Comparison of ENCODE assay signal across 16 cellular contexts in genomic region chr5:107875834-107876233, GRCh38.
A peak's percentile ranks its signal among the peaks of the same experiment; 100 is the strongest.
DNase-seq lines count a peak whose midpoint lies in the region; ATAC-seq and TF ChIP-seq lines count a peak whose summit lies in the region.
"Had no signal": no experiment of that assay in that cellular context is flagged by ENCODE, and none has a peak within 500 bp of the region (broad histone marks: within the 10 kb centered on the region; RNA-seq: fewer than 3 reads in every experiment).

No MANE protein-coding gene starts in this region.

- H3K27ac Mint-ChIP-seq in brain (peak overlapping the region in 4 of 5 experiments; percentile 18 to 98 (median 54)), osteocyte (ENCODE audit: unreplicated experiment) (no peak overlapping the region)
- H3K27ac Mint-ChIP-seq: stimulated activated naive CD8-positive, alpha-beta T cell treated with anti-CD3 and anti-CD28 coated beads, Interleukin-15, Interleukin-2, amounts not matched to agents 100 ng/mL and 50 ng/mL, for 24 hours had no signal

- no peaks in the 10 kb centered on the region for H3K27me3 Mint-ChIP-seq in brain
- H3K27me3 Mint-ChIP-seq in osteocyte (ENCODE audit: unreplicated experiment), result no peaks in the 10 kb centered on the region
- H3K27me3 Mint-ChIP-seq: stimulated activated naive CD8-positive, alpha-beta T cell treated with anti-CD3 and anti-CD28 coated beads, Interleukin-15, Interleukin-2, amounts not matched to agents 100 ng/mL and 50 ng/mL, for 24 hours had no signal

- H3K36me3 Mint-ChIP-seq in brain, result no peaks in the 10 kb centered on the region
- peaks cover 9% of the 10 kb centered on the region for H3K36me3 Mint-ChIP-seq in osteocyte (ENCODE audit: unreplicated experiment)

- TF ChIP-seq CTCF in brain (conservative IDR thresholded peaks at IDR 0.05) (no peak), uterus (IDR thresholded peaks at IDR 0.05) (peak; percentile 15 to 48 (median 20)), osteocyte (IDR thresholded peaks at IDR 0.05) (no peak)

- H3K4me3 Mint-ChIP-seq in brain (peak overlapping the region in 1 of 5 experiments; percentile 25), osteocyte (ENCODE audit: unreplicated experiment) (no peak overlapping the region)
- H3K4me3 Mint-ChIP-seq: activated T-cell treated with anti-CD3 and anti-CD28 coated beads, Interleukin-2, amount 50 U/mL, for 4 hours; stimulated activated naive CD8-positive, alpha-beta T cell treated with anti-CD3 and anti-CD28 coated beads, Interleukin-15, Interleukin-2, amounts not matched to agents 100 ng/mL and 50 ng/mL, for 24 hours had no signal

- no peak for TF ChIP-seq POLR2A in uterus (IDR thresholded peaks at IDR 0.05)

- H3K36me3 ChIP-seq in uterus, result no peaks in the 10 kb centered on the region
- H3K36me3 ChIP-seq: breast epithelium had no signal

- H3K27me3 ChIP-seq in uterus, result no peaks in the 10 kb centered on the region
- H3K27me3 ChIP-seq: breast epithelium, esophagus muscularis mucosa had no signal

- H3K27ac ChIP-seq in uterus, result peak overlapping the region; percentile 75 to 80
- H3K27ac ChIP-seq: breast epithelium, esophagus muscularis mucosa, VCaP had no signal

- no peaks in the 10 kb centered on the region for H3K4me1 ChIP-seq in uterus
- H3K4me1 ChIP-seq: breast epithelium, esophagus muscularis mucosa had no signal

- peak; percentile 96 for DNase-seq in HCEC 1CT
- DNase-seq in kidney tubule cell (ENCODE audit: low spot score), result peak; percentile 92
- peak; percentile 20 to 50 for DNase-seq in uterus
- no peak for DNase-seq in osteocyte (ENCODE audit: extremely low spot score, unreplicated experiment)
- DNase-seq in NCI-H2107 treated with DMSO at 0.1 percent for 48 hours (lab: John Stamatoyannopoulos, UW; ENCODE audit: unreplicated experiment), result no peak
- DNase-seq: activated T-cell treated with anti-CD3 and anti-CD28 coated beads, Interleukin-2, amount 50 U/mL, for 4 hours; left ventricle myocardium superior; NCI-H2171; occipital lobe; RPMI8226 had no signal

- ATAC-seq in GM18519 (IDR thresholded peaks at IDR 0.05; ENCODE audit: low FRiP score, unreplicated experiment), result no peak
- ATAC-seq: activated T-cell treated with anti-CD3 and anti-CD28 coated beads, Interleukin-2, amount 50 U/mL, for 4 hours; left ventricle myocardium superior had no signal

- H3K4me3 ChIP-seq in uterus, result peak overlapping the region in 1 of 2 donors; percentile 1
- H3K4me3 ChIP-seq: breast epithelium, esophagus muscularis mucosa had no signal

- intact Hi-C loops in uterus (cut with DNase I; ENCODE audit: low total_unique reads), result no loop called here

- H3K9me3 Mint-ChIP-seq in brain (no peaks in the 10 kb centered on the region), osteocyte (ENCODE audit: unreplicated experiment) (no peaks in the 10 kb centered on the region)
- H3K9me3 Mint-ChIP-seq: activated T-cell treated with anti-CD3 and anti-CD28 coated beads, Interleukin-2, amount 50 U/mL, for 4 hours; stimulated activated naive CD8-positive, alpha-beta T cell treated with anti-CD3 and anti-CD28 coated beads, Interleukin-15, Interleukin-2, amounts not matched to agents 100 ng/mL and 50 ng/mL, for 24 hours had no signal

- H3K4me1 Mint-ChIP-seq in brain (peaks cover 68% of the 10 kb centered on the region), osteocyte (ENCODE audit: unreplicated experiment) (peaks cover 15% of the 10 kb centered on the region)

- no peaks in the 10 kb centered on the region for H3K9me3 ChIP-seq in uterus
- H3K9me3 ChIP-seq: breast epithelium, esophagus muscularis mucosa had no signal

Comparison
In these comparisons a context has a peak if more than half of its experiments do, and no peak if none do; other contexts are left out.
1. DNase-seq: peak in HCEC 1CT (single experiment), kidney tubule cell (single experiment) and uterus (2 of 2); none in osteocyte (single experiment) and NCI-H2107 treated with DMSO at 0.1 percent for 48 hours (single experiment).
2. CTCF ChIP-seq: peak in uterus (4 of 4); none in brain (0 of 2) and osteocyte (single experiment).